ENCODE assay signal across 8 cellular contexts in genomic region chr10:79246209-79246581, GRCh38.
DNase-seq lines count a peak whose midpoint lies in the region; TF ChIP-seq lines count a peak whose summit lies in the region.

No MANE protein-coding gene starts in this region.

- peaks cover 62% of the 10 kb centered on the region for H3K4me1 ChIP-seq in BE2C
- peaks cover 47% of the 10 kb centered on the region for H3K4me1 ChIP-seq in parathyroid adenoma

- H3K36me3 ChIP-seq in BE2C: peaks cover 21% of the 10 kb centered on the region
- H3K36me3 ChIP-seq in parathyroid adenoma (ENCODE audit: control insufficient read depth, insufficient read depth, low read length): no peaks in the 10 kb centered on the region

- no peak overlapping the region for H3K9ac ChIP-seq in parathyroid adenoma

- peaks cover 73% of the 10 kb centered on the region for H3K79me2 ChIP-seq in parathyroid adenoma

- H3K4me3 ChIP-seq in BE2C (ENCODE audit: low read depth, low read length) (peak overlapping the region; percentile 84), fibroblast of mammary gland (ENCODE audit: control insufficient read depth, low read depth, low read length) (no peak overlapping the region), parathyroid adenoma (ENCODE audit: low read depth, low read length) (no peak overlapping the region)

- TF ChIP-seq CTCF in BE2C (IDR thresholded peaks at IDR 0.05; ENCODE audit: low read depth, low read length) (no peak), fibroblast of mammary gland (conservative IDR thresholded peaks at IDR 0.05; ENCODE audit: control insufficient read depth, insufficient read depth, low read depth, low read length) (no peak), parathyroid adenoma (IDR thresholded peaks at IDR 0.05) (no peak)

- DNase-seq in BE2C (no peak), M059J (ENCODE audit: low read depth) (peak; percentile 79), fibroblast of mammary gland (ENCODE audit: low read depth) (peak; percentile 49), NCI-H1694 (lab: John Stamatoyannopoulos, UW) (no peak), islet precursor cell (no peak), T-helper 9 cell (no peak)
- DNase-seq in activated naive CD4-positive, alpha-beta T cell treated with anti-CD3 and anti-CD28 coated beads, Interleukin-2, amount 50 U/mL, for 16 hours: no peak

- H3K27ac ChIP-seq in parathyroid adenoma: peak overlapping the region; percentile 69

- peak overlapping the region; percentile 11 for H3K4me2 ChIP-seq in parathyroid adenoma (ENCODE audit: low read length)

- H2AFZ ChIP-seq in parathyroid adenoma: no peak overlapping the region

- no peaks in the 10 kb centered on the region for H3K27me3 ChIP-seq in BE2C
- H3K27me3 ChIP-seq in parathyroid adenoma (ENCODE audit: control insufficient read depth, insufficient read depth, low read length): no peaks in the 10 kb centered on the region

- H3K9me3 ChIP-seq in BE2C (no peaks in the 10 kb centered on the region), parathyroid adenoma (ENCODE audit: control insufficient read depth, low read length) (no peaks in the 10 kb centered on the region)

Comparison
In these comparisons a context has a peak if more than half of its experiments do, and no peak if none do; other contexts are left out.
1. DNase-seq: peak in M059J (single experiment) and fibroblast of mammary gland (single experiment); none in BE2C (single experiment), NCI-H1694 (single experiment), islet precursor cell (single experiment), T-helper 9 cell (single experiment) and activated naive CD4-positive, alpha-beta T cell treated with anti-CD3 and anti-CD28 coated beads, Interleukin-2, amount 50 U/mL, for 16 hours (single experiment).